In the genomic region with DNA sequence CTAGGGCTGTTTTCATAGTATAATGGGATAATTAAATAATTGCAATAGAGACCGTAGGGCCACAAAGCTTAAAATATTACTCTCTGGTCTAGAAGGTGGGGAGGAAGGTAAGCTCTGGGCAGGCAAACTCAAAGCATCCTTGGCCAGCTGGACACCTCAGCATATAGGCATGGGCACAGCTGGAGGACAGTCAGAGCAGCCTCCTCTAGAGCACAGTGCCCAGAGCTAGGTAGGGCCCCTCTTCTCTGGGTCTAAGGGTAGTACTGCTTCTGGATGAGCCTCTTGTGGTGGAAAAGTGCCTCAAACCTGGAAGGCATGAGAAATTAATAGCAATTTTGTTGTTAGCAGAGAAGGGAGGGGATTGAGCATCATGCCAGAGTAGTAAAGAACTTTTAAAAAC, we compare ENCODE assay signal across 2 cellular contexts.
TF ChIP-seq lines count a peak whose summit lies in the region.

No MANE protein-coding gene starts in this region.

TF ChIP-seq in IMR-90, 13 proteins besides CTCF, POLR2A, EP300 and RAD21:
- no peak for TF ChIP-seq MXI1 (IDR thresholded peaks at IDR 0.05; ENCODE audit: borderline replicate concordance, low read depth, low read length)
- TF ChIP-seq MAFK (IDR thresholded peaks at IDR 0.05; ENCODE audit: low read depth, low read length): no peak
- no peak for TF ChIP-seq BHLHE40 (IDR thresholded peaks at IDR 0.05; ENCODE audit: low read depth, low read length)
- no peak for TF ChIP-seq CHD1 (IDR thresholded peaks at IDR 0.05; ENCODE audit: low read depth, low read length)
- TF ChIP-seq, protein P1, sequence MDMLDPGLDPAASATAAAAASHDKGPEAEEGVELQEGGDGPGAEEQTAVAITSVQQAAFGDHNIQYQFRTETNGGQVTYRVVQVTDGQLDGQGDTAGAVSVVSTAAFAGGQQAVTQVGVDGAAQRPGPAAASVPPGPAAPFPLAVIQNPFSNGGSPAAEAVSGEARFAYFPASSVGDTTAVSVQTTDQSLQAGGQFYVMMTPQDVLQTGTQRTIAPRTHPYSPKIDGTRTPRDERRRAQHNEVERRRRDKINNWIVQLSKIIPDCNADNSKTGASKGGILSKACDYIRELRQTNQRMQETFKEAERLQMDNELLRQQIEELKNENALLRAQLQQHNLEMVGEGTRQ (IDR thresholded peaks at IDR 0.05; ENCODE audit: low read depth, low read length): no peak
- TF ChIP-seq, protein P2, sequence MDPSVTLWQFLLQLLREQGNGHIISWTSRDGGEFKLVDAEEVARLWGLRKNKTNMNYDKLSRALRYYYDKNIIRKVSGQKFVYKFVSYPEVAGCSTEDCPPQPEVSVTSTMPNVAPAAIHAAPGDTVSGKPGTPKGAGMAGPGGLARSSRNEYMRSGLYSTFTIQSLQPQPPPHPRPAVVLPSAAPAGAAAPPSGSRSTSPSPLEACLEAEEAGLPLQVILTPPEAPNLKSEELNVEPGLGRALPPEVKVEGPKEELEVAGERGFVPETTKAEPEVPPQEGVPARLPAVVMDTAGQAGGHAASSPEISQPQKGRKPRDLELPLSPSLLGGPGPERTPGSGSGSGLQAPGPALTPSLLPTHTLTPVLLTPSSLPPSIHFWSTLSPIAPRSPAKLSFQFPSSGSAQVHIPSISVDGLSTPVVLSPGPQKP (IDR thresholded peaks at IDR 0.05; ENCODE audit: borderline replicate concordance, low read depth, low read length): no peak

TF ChIP-seq in WTC11, 78 proteins besides CTCF, POLR2A, EP300 and RAD21:
- TF ChIP-seq ELF4 (CRISPR knock-in tag; IDR thresholded peaks at IDR 0.05; ENCODE audit: low read depth) (no peak), FOXK1 (CRISPR knock-in tag; IDR thresholded peaks at IDR 0.05) (no peak), ZNF138 (CRISPR knock-in tag; conservative IDR thresholded peaks at IDR 0.05) (no peak)
